20 cellular contexts compared by ENCODE assay signal in the genomic region with DNA sequence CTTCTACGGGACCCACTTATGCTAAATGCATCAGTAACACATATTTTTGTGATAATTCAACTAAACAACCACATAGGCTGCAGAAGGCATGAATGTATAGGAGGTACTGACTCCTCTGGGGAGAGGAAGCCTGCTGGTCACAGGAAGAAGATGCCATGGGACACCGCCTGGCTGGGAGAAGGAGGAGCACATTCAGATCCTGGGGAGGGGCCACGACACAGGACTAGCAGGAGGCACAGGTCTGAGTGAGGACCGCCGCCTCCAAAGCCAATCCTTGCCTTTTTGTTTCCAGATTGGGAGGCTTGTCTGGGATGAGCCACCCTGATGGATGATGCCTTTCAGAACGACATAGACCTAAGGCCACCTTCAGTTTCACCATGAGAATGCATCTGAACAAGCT. TPM values are rescaled to one million over a fixed set of nuclear protein-coding genes. Genes with fewer than 3 reads are reported as not detected.
DNase-seq lines count a peak whose midpoint lies in the region; TF ChIP-seq lines count a peak whose summit lies in the region.
"Had no signal": no experiment of that assay in that cellular context is flagged by ENCODE, and none has a peak within 500 bp of the region (broad histone marks: within the 10 kb centered on the region; RNA-seq: fewer than 3 reads in every experiment).

No MANE protein-coding gene starts in this region.

- H4K20me1 ChIP-seq in H9 (ENCODE audit: control insufficient read depth, insufficient read depth, insufficient read length) (no peaks in the 10 kb centered on the region), PC-9 (ENCODE audit: insufficient read depth) (peaks cover 11% of the 10 kb centered on the region)

- H3K79me2 ChIP-seq in H9 (ENCODE audit: insufficient read depth, low read length) (no peaks in the 10 kb centered on the region), PC-9 (ENCODE audit: low read depth) (no peaks in the 10 kb centered on the region)

- H3K79me1 ChIP-seq in H9 (ENCODE audit: insufficient read depth, low read depth, low read length, poor library complexity, severe bottlenecking) (no peaks in the 10 kb centered on the region), neuronal stem cell (ENCODE audit: low read depth, low read length) (no peaks in the 10 kb centered on the region)

- H3K4me3 Mint-ChIP-seq in CD14-positive monocyte, result no peak overlapping the region
- H3K4me3 Mint-ChIP-seq in H9, result no peak overlapping the region; a peak in 1 of 5 replicates

- H3K4me2 ChIP-seq in H9 (ENCODE audit: insufficient read depth, insufficient read length, low read length), result no peak overlapping the region
- no peak overlapping the region for H3K4me2 ChIP-seq in neuronal stem cell (ENCODE audit: insufficient read depth, low read length, poor library complexity, severe bottlenecking)
- no peak overlapping the region for H3K4me2 ChIP-seq in PC-9

- no peak overlapping the region for H3K9ac ChIP-seq in H9 (ENCODE audit: extremely low read depth, insufficient read length, low read length)
- no peak overlapping the region for H3K9ac ChIP-seq in neuronal stem cell (ENCODE audit: low read depth, low read length, poor library complexity)

- H3F3A ChIP-seq in PC-9 (ENCODE audit: insufficient read depth, low read depth), result no peaks in the 10 kb centered on the region

- no peaks in the 10 kb centered on the region for H3K9me3 Mint-ChIP-seq in CD14-positive monocyte
- no peaks in the 10 kb centered on the region for H3K9me3 Mint-ChIP-seq in H9

- no TSS peak for BruUV-seq in PC-9 (replicated peaks; lab: Mats Ljungman, UMichigan)

- H2BK120ac ChIP-seq in H9 (ENCODE audit: low read depth, low read length, poor library complexity, severe bottlenecking), result no peak overlapping the region
- H2BK120ac ChIP-seq in neuronal stem cell (ENCODE audit: low read depth, low read length), result no peak overlapping the region

- no peak overlapping the region for H3K18ac ChIP-seq in H9 (ENCODE audit: insufficient read length, low read depth, low read length)
- H3K18ac ChIP-seq in neuronal stem cell (ENCODE audit: low read length), result no peak overlapping the region

- no peak overlapping the region for H3K14ac ChIP-seq in H9 (ENCODE audit: insufficient read depth, low read length)
- H3K14ac ChIP-seq in neuronal stem cell (ENCODE audit: low read length), result no peak overlapping the region

- H3K23ac ChIP-seq in H9 (ENCODE audit: insufficient read length, low read depth, low read length) (no peak overlapping the region), neuronal stem cell (ENCODE audit: low read depth, low read length, poor library complexity) (no peak overlapping the region)

- H2AFZ ChIP-seq in H9 (ENCODE audit: low read length) (no peak overlapping the region), neuronal stem cell (ENCODE audit: low read length) (no peak overlapping the region), PC-9 (no peak overlapping the region)

- H2BK20ac ChIP-seq in H9 (ENCODE audit: low read depth, low read length, poor library complexity, severe bottlenecking), result no peak overlapping the region

- H3K4me3 ChIP-seq in neuronal stem cell (ENCODE audit: low read length in 2 of 2) (no peak overlapping the region), PC-9 (no peak overlapping the region)
- H3K4me3 ChIP-seq: HAP-1, MG63 had no signal

- H3K4ac ChIP-seq in H9 (ENCODE audit: low read depth, low read length), result no peak overlapping the region
- no peak overlapping the region for H3K4ac ChIP-seq in neuronal stem cell (ENCODE audit: low read length)

- H3K4me1 ChIP-seq in H9 (ENCODE audit: insufficient read depth, low read length) (no peaks in the 10 kb centered on the region), neuronal stem cell (ENCODE audit: control insufficient read depth in 2 of 2, insufficient read depth in 1 of 2, low read depth in 1 of 2, low read length in 2 of 2) (no peaks in the 10 kb centered on the region), PC-9 (replicated peaks; ENCODE audit: insufficient read depth) (no peaks in the 10 kb centered on the region)
- H3K4me1 ChIP-seq: HAP-1 had no signal

- H3K27ac ChIP-seq in H9 (ENCODE audit: insufficient read length, low read depth, low read length) (no peak overlapping the region), caudate nucleus (ENCODE audit: low read depth, low read length) (peak overlapping the region; percentile 54), neuronal stem cell (replicated peaks; ENCODE audit: low read length) (no peak overlapping the region), PC-9 (no peak overlapping the region)

- POLR2A ChIA-PET in PC-9 (lab: Charles Lee; ENCODE audit: unreplicated experiment), result no interaction called here

- no peak overlapping the region for H3K56ac ChIP-seq in H9 (ENCODE audit: insufficient read length, low read depth, low read length)

- H2BK12ac ChIP-seq in H9 (ENCODE audit: insufficient read length, low read depth, low read length), result no peak overlapping the region
- no peak overlapping the region for H2BK12ac ChIP-seq in neuronal stem cell (ENCODE audit: low read length)

- H4K8ac ChIP-seq in H9 (replicated peaks; ENCODE audit: insufficient read length, low read depth, low read length), result no peak overlapping the region
- H4K8ac ChIP-seq in neuronal stem cell (ENCODE audit: low read depth, low read length), result no peak overlapping the region

- DNase-seq in CD14-positive monocyte (ENCODE audit: low spot score), result no peak
- DNase-seq in H9, result peak; percentile 51
- no peak for DNase-seq in caudate nucleus (lab: John Stamatoyannopoulos, UW)
- DNase-seq in iPS-NIHi11 (ENCODE audit: low spot score), result peak; percentile 14
- DNase-seq in glomerular visceral epithelial cell (ENCODE audit: extremely low spot score), result no peak
- no peak for DNase-seq in neuronal stem cell (ENCODE audit: low spot score)
- DNase-seq in PC-9, result no peak
- DNase-seq in cerebellar nuclear complex (lab: John Stamatoyannopoulos, UW), result no peak
- DNase-seq: DMS53, GF-D8, MG63, NCI-H1417, NCI-H1694 treated with DMSO at 0.1 percent for 48 hours, NCI-H2081 treated with DMSO at 0.1 percent for 48 hours, NCI-H446 treated with DMSO at 0.1 percent for 48 hours, NCI-H526 treated with DMSO at 0.1 percent for 48 hours, OCI-M1 had no signal

- H3K9me2 ChIP-seq in PC-9 (ENCODE audit: insufficient read depth), result no peaks in the 10 kb centered on the region

- H3K27me3 Mint-ChIP-seq in CD14-positive monocyte (ENCODE audit: low read depth in 3 of 3) (no peaks in the 10 kb centered on the region), H9 (ENCODE audit: low read depth) (no peaks in the 10 kb centered on the region)

- H4K5ac ChIP-seq in H9 (ENCODE audit: insufficient read length, low read depth, low read length), result no peak overlapping the region

- peak overlapping the region; percentile 41 to 96 (median 74) for H3K27ac Mint-ChIP-seq in CD14-positive monocyte
- H3K27ac Mint-ChIP-seq in H9, result no peak overlapping the region

- CTCF ChIA-PET in PC-9 (lab: Charles Lee), result no interaction called here

- H3K23me2 ChIP-seq in H9 (ENCODE audit: insufficient read length, low read depth, low read length, poor library complexity, severe bottlenecking), result no peaks in the 10 kb centered on the region

- no peak overlapping the region for H2AK5ac ChIP-seq in H9 (ENCODE audit: insufficient read length, low read length)
- H2AK5ac ChIP-seq in neuronal stem cell (ENCODE audit: low read depth, low read length), result no peak overlapping the region

- no CpG with 5 or more reads among the region's 6 CpGs for WGBS in H9 (ENCODE audit: extremely low coverage, insufficient read length, low lambda C conversion rate)
- WGBS in neuronal stem cell (ENCODE audit: extremely low coverage in 2 of 2, insufficient read length in 2 of 2, insufficient replicate concordance in 1 of 2), 2 donors, result no CpG with 5 or more reads among the region's 6 CpGs

- H4K91ac ChIP-seq in H9 (ENCODE audit: insufficient read length, low read depth, low read length) (no peak overlapping the region), neuronal stem cell (ENCODE audit: low read depth, low read length, poor library complexity) (no peak overlapping the region)

- TF ChIP-seq CTCF in CD14-positive monocyte (IDR thresholded peaks at IDR 0.05) (no peak), H9 (conservative IDR thresholded peaks at IDR 0.05) (no peak; the same call in 2 of the 3 replicates), PC-9 (conservative IDR thresholded peaks at IDR 0.05) (no peak)

- H2BK5ac ChIP-seq in H9 (ENCODE audit: insufficient read length, low read length) (no peak overlapping the region), neuronal stem cell (ENCODE audit: low read length) (no peak overlapping the region)

- H3K4me1 Mint-ChIP-seq in CD14-positive monocyte (peaks cover 44% of the 10 kb centered on the region), H9 (no peaks in the 10 kb centered on the region)

- peaks cover 69% of the 10 kb centered on the region in 2 donors for H3K36me3 Mint-ChIP-seq in CD14-positive monocyte
- H3K36me3 Mint-ChIP-seq in H9 (ENCODE audit: insufficient read depth in 1 of 3, low read depth in 3 of 3), result peaks cover 10 to 67% (median 47%) of the 10 kb centered on the region in 3 experiments; a peak in 6 of 7 replicates

- intact Hi-C loops in CD14-positive monocyte (cut with micrococcal nuclease), result loop anchor here in 1 of 2 donors (5.0 kb wide), 1 partner anchor 35 kb away; the partner anchor contains the start of gene MBTPS1
- intact Hi-C loops in PC-9 (cut with micrococcal nuclease; ENCODE audit: unreplicated experiment), result no loop called here

- H3K9me3 ChIP-seq in H9 (ENCODE audit: control insufficient read depth, low read depth, low read length) (no peaks in the 10 kb centered on the region), neuronal stem cell (replicated peaks in 1 of 2; ENCODE audit: control insufficient read depth in 2 of 2, insufficient read depth in 1 of 2, low read depth in 1 of 2, low read length in 2 of 2) (no peaks in the 10 kb centered on the region), PC-9 (ENCODE audit: insufficient read depth, low read depth) (no peaks in the 10 kb centered on the region)
- H3K9me3 ChIP-seq: HAP-1, MG63 had no signal

- H3K27me3 ChIP-seq in H9 (ENCODE audit: insufficient read depth, low read length), result no peaks in the 10 kb centered on the region
- H3K27me3 ChIP-seq in neuronal stem cell (ENCODE audit: control insufficient read depth in 3 of 3, insufficient read depth in 3 of 3, low read depth in 1 of 3, low read length in 3 of 3), result no peaks in the 10 kb centered on the region
- no peaks in the 10 kb centered on the region for H3K27me3 ChIP-seq in PC-9 (ENCODE audit: insufficient read depth, low read depth)
- H3K27me3 ChIP-seq: MG63 had no signal

- H2BK15ac ChIP-seq in H9 (ENCODE audit: low read depth, low read length) (no peak overlapping the region), neuronal stem cell (ENCODE audit: low read length) (no peak overlapping the region)

- H3K36me3 ChIP-seq in neuronal stem cell (replicated peaks in 1 of 2; ENCODE audit: control insufficient read depth in 2 of 2, insufficient read depth in 2 of 2, low read length in 2 of 2) (peaks cover 47 to 93% of the 10 kb centered on the region in 2 donors), PC-9 (ENCODE audit: low read depth) (peaks cover 4% of the 10 kb centered on the region)

- H3T11ph ChIP-seq in H9 (ENCODE audit: low read length), result no peak overlapping the region

RNA-seq across cellular contexts. Expression of gene MBTPS1, which starts 34.6 kb away (rescaled TPM):
- 10 to 100 TPM; 26.4 to 28.0 TPM for polyA plus RNA-seq in CD14-positive monocyte
- total RNA-seq in H9 (2021) (46.8 and 48.7 TPM in 2 replicates), PC-9 (2021) (80.3 and 96.0 TPM in 2 replicates)
- 59.6 TPM for polyA plus RNA-seq in neuronal stem cell (2013, experiment 1 of 2)
- 60.5 TPM for polyA plus RNA-seq in neuronal stem cell (2013, experiment 2 of 2)

RNA-seq across cellular contexts. Expression of gene SLC38A8, which starts 39.5 kb away (rescaled TPM):
- not detected for polyA plus RNA-seq in CD14-positive monocyte
- 0.35 TPM in 1 of 2 replicates, not detected in the other for total RNA-seq in H9 (2021)
- 0.32 TPM for polyA plus RNA-seq in neuronal stem cell (2013, experiment 1 of 2)
- 0.18 TPM for polyA plus RNA-seq in neuronal stem cell (2013, experiment 2 of 2)
- not detected in 2 replicates for total RNA-seq in PC-9 (2021)
- total RNA-seq: A172, LHCN-M2 had no signal

Comparison
In these comparisons a context has a peak if more than half of its experiments do, and no peak if none do; other contexts are left out.
1. DNase-seq: peak in H9 (single experiment) and iPS-NIHi11 (single experiment); none in CD14-positive monocyte (single experiment), caudate nucleus (0 of 61), glomerular visceral epithelial cell (single experiment), neuronal stem cell (single experiment), PC-9 (0 of 2) and cerebellar nuclear complex (0 of 2).
2. H3K27ac Mint-ChIP-seq: peak in CD14-positive monocyte (7 of 7); none in H9 (0 of 3).